Comparison of ENCODE assay signal across 32 cellular contexts in the genomic region with DNA sequence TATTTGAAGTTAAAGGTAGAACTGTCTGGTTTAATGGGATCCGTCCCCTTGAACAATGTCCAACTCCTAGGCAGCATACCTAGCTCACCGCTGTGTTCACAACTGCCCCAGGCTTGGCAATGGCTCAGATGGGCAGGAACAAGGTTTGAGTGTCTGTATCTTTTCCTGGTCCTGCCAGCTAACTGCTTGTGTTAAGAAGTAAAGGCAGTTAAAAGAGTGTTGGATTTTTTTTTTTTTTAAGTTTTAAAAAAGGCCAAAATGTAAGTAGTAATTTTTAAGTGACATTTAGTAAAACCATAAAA.
DNase-seq lines count a peak whose midpoint lies in the region; ATAC-seq and TF ChIP-seq lines count a peak whose summit lies in the region.
"Had no signal": no experiment of that assay in that cellular context is flagged by ENCODE, and none has a peak within 500 bp of the region (broad histone marks: within the 10 kb centered on the region; RNA-seq: fewer than 3 reads in every experiment).

No MANE protein-coding gene starts in this region.

- DNase-seq in Daoy (ENCODE audit: low read depth) (peak; percentile 9), PC-3 (no peak), left ventricle myocardium inferior (peak; percentile 19), prostate gland (ENCODE audit: low spot score) (peak; percentile 90), A172 (ENCODE audit: low spot score) (no peak), SKM-1 treated with dmso at 0.1 percent for 144 hours (lab: John Stamatoyannopoulos, UW; ENCODE audit: unreplicated experiment) (no peak), natural killer cell (no peak)
- DNase-seq: activated CD4-positive, alpha-beta T cell treated with anti-CD3 and anti-CD28 coated beads for 36 hours; activated gamma-delta T cell; activated T-cell treated with anti-CD3 and anti-CD28 coated beads, Interleukin-2, amount 50 U/mL, for 1 hour; CD4-positive, CD25-positive, alpha-beta regulatory T cell; colonic mucosa; DMS 273 treated with DMSO at 0.1 percent for 48 hours; effector memory CD4-positive, alpha-beta T cell; gastrocnemius medialis; GDM1; GOT3; immature natural killer cell; lower lobe of right lung; NCI-H1436; NCI-H510A treated with DMSO at 0.1 percent for 48 hours; NK-92 treated with Interleukin-12 subunit alpha and Interleukin-12 subunit beta, amount 100 ng/mL, for 24 hours; Peyer's patch; spleen; stimulated activated CD4-positive, alpha-beta T cell treated with anti-CD3 and anti-CD28 coated beads, Interleukin-4, amount 100 ng/mL, for 1 hour; stimulated activated naive CD4-positive, alpha-beta T cell treated with Interleukin-2 at 50 U/mL for 16 hours; T-helper 17 cell; testis had no signal

- H2AFZ ChIP-seq in PC-3 (ENCODE audit: low read length): peak overlapping the region; percentile 32; the same call in 1 of the 2 replicates
- H2AFZ ChIP-seq: hepatocyte had no signal

- no peaks in the 10 kb centered on the region for H4K20me1 ChIP-seq in PC-3 (ENCODE audit: low read length)

- POLR2A ChIA-PET in PC-3 (lab: Charles Lee; ENCODE audit: unreplicated experiment): no interaction called here

- H3K9me3 ChIP-seq in PC-3 (ENCODE audit: low read length) (no peaks in the 10 kb centered on the region), left ventricle myocardium inferior (replicated peaks) (no peaks in the 10 kb centered on the region), prostate gland (no peaks in the 10 kb centered on the region)
- H3K9me3 ChIP-seq: breast epithelium, colonic mucosa, gastrocnemius medialis, lower lobe of right lung, Peyer's patch, spleen, testis had no signal

- H3K4me3 Mint-ChIP-seq in natural killer cell: no peak overlapping the region
- H3K4me3 Mint-ChIP-seq: activated CD4-positive, alpha-beta T cell treated with anti-CD3 and anti-CD28 coated beads for 36 hours; CD4-positive, CD25-positive, alpha-beta regulatory T cell; immature natural killer cell; T-helper 17 cell had no signal

- peaks cover 11% of the 10 kb centered on the region for H3F3A ChIP-seq in PC-3 (ENCODE audit: low read length, unreplicated experiment)

- H3K36me3 Mint-ChIP-seq in natural killer cell: no peaks in the 10 kb centered on the region
- H3K36me3 Mint-ChIP-seq: CD4-positive, CD25-positive, alpha-beta regulatory T cell; immature natural killer cell had no signal

- peak overlapping the region; percentile 93 for H3K27ac ChIP-seq in PC-3 (ENCODE audit: low read length)
- no peak overlapping the region for H3K27ac ChIP-seq in left ventricle myocardium inferior (replicated peaks)
- H3K27ac ChIP-seq in prostate gland: no peak overlapping the region
- H3K27ac ChIP-seq: colonic mucosa, gastrocnemius medialis, hepatocyte, lower lobe of right lung, Peyer's patch, spleen, testis had no signal

- peak overlapping the region; percentile 72 for H3K4me2 ChIP-seq in PC-3 (ENCODE audit: low read length)
- H3K4me2 ChIP-seq: hepatocyte had no signal

- intact Hi-C loops in PC-3 (cut with micrococcal nuclease): loop anchor here (2.0 kb wide), 3 partner anchors 16 to 90 kb away; no protein-coding TSS in a partner anchor
- intact Hi-C loops in left ventricle myocardium inferior (cut with micrococcal nuclease): no loop called here
- intact Hi-C loops in prostate gland (cut with DNase I): no loop called here
- intact Hi-C loops in natural killer cell (cut with micrococcal nuclease): no loop called here

- no peak for TF ChIP-seq POLR2A in prostate gland (IDR thresholded peaks at IDR 0.05)

- peaks cover 8 to 12% of the 10 kb centered on the region in 2 donors for H3K27me3 Mint-ChIP-seq in natural killer cell (ENCODE audit: low read depth in 2 of 2)
- H3K27me3 Mint-ChIP-seq: CD4-positive, CD25-positive, alpha-beta regulatory T cell had no signal

- peak overlapping the region; percentile 32; the same call in 1 of the 2 replicates for H3K9ac ChIP-seq in PC-3 (ENCODE audit: low read length)

- H3K9me2 ChIP-seq in PC-3 (replicated peaks; ENCODE audit: low read length): no peaks in the 10 kb centered on the region

- no peaks in the 10 kb centered on the region for H3K79me2 ChIP-seq in PC-3 (ENCODE audit: low read length)
- H3K79me2 ChIP-seq: hepatocyte had no signal

- no peak overlapping the region for H3K27ac Mint-ChIP-seq in natural killer cell
- H3K27ac Mint-ChIP-seq: activated CD4-positive, alpha-beta T cell treated with anti-CD3 and anti-CD28 coated beads for 36 hours; CD4-positive, CD25-positive, alpha-beta regulatory T cell; immature natural killer cell; T-helper 17 cell had no signal

- H3K4me1 ChIP-seq in PC-3 (ENCODE audit: insufficient read depth, low read length) (peaks cover 18% of the 10 kb centered on the region), left ventricle myocardium inferior (no peaks in the 10 kb centered on the region), prostate gland (replicated peaks) (no peaks in the 10 kb centered on the region)
- H3K4me1 ChIP-seq: breast epithelium, colonic mucosa, gastrocnemius medialis, lower lobe of right lung, Peyer's patch, spleen, testis had no signal

- H3K4me3 ChIP-seq in PC-3 (ENCODE audit: low read length) (peak overlapping the region; percentile 4; the same call in 1 of the 2 replicates), left ventricle myocardium inferior (no peak overlapping the region), prostate gland (no peak overlapping the region)
- H3K4me3 ChIP-seq: colonic mucosa, gastrocnemius medialis, hepatocyte, K562, lower lobe of right lung, Peyer's patch, spleen, testis had no signal

- ATAC-seq in PC-3 (peak; percentile 97), GM19455 (IDR thresholded peaks at IDR 0.05; ENCODE audit: unreplicated experiment) (no peak), natural killer cell (no peak)
- ATAC-seq: activated CD4-positive, alpha-beta T cell treated with anti-CD3 and anti-CD28 coated beads for 36 hours; gastrocnemius medialis; K562; lower lobe of right lung; T-helper 17 cell had no signal

- H3K27me3 ChIP-seq in PC-3 (ENCODE audit: low read length): no peaks in the 10 kb centered on the region
- no peaks in the 10 kb centered on the region for H3K27me3 ChIP-seq in left ventricle myocardium inferior (ENCODE audit: low read depth)
- H3K27me3 ChIP-seq in prostate gland (replicated peaks; ENCODE audit: insufficient read depth): no peaks in the 10 kb centered on the region
- H3K27me3 ChIP-seq: breast epithelium, colonic mucosa, gastrocnemius medialis, hepatocyte, Peyer's patch, spleen, testis had no signal

- H3K36me3 ChIP-seq in PC-3 (ENCODE audit: low read depth, low read length): no peaks in the 10 kb centered on the region
- no peaks in the 10 kb centered on the region for H3K36me3 ChIP-seq in left ventricle myocardium inferior
- H3K36me3 ChIP-seq in prostate gland: no peaks in the 10 kb centered on the region
- H3K36me3 ChIP-seq: breast epithelium, colonic mucosa, gastrocnemius medialis, lower lobe of right lung, Peyer's patch, spleen had no signal

- H3K9me3 Mint-ChIP-seq in natural killer cell: no peaks in the 10 kb centered on the region
- H3K9me3 Mint-ChIP-seq: immature natural killer cell had no signal

- WGBS in prostate gland: 29% methylated on average over 2 of the region's 2 CpGs

- no TSS peak for BruUV-seq in PC-3 (replicated peaks; lab: Mats Ljungman, UMichigan)

- H3K4me1 Mint-ChIP-seq in natural killer cell: no peaks in the 10 kb centered on the region
- H3K4me1 Mint-ChIP-seq: CD4-positive, CD25-positive, alpha-beta regulatory T cell; immature natural killer cell; T-helper 17 cell had no signal

- CTCF ChIA-PET in PC-3 (lab: Charles Lee): interaction anchor here (0.7 kb wide), 1 partner anchor 36 kb away, joined by 4 read pairs; no protein-coding TSS in a partner anchor

- TF ChIP-seq CTCF in PC-3 (conservative IDR thresholded peaks at IDR 0.05; ENCODE audit: low read depth, low read length): no peak
- no peak for TF ChIP-seq CTCF in left ventricle myocardium inferior (IDR thresholded peaks at IDR 0.05; ENCODE audit: borderline replicate concordance)
- TF ChIP-seq CTCF in prostate gland (IDR thresholded peaks at IDR 0.05): no peak
- no peak for TF ChIP-seq CTCF in natural killer cell (IDR thresholded peaks at IDR 0.05)

Comparison
In these comparisons a context has a peak if more than half of its experiments do, and no peak if none do; other contexts are left out.
1. DNase-seq: peak in Daoy (single experiment), left ventricle myocardium inferior (single experiment) and prostate gland (single experiment); none in PC-3 (single experiment), A172 (single experiment), SKM-1 treated with dmso at 0.1 percent for 144 hours (single experiment) and natural killer cell (single experiment).